In the genomic region with DNA sequence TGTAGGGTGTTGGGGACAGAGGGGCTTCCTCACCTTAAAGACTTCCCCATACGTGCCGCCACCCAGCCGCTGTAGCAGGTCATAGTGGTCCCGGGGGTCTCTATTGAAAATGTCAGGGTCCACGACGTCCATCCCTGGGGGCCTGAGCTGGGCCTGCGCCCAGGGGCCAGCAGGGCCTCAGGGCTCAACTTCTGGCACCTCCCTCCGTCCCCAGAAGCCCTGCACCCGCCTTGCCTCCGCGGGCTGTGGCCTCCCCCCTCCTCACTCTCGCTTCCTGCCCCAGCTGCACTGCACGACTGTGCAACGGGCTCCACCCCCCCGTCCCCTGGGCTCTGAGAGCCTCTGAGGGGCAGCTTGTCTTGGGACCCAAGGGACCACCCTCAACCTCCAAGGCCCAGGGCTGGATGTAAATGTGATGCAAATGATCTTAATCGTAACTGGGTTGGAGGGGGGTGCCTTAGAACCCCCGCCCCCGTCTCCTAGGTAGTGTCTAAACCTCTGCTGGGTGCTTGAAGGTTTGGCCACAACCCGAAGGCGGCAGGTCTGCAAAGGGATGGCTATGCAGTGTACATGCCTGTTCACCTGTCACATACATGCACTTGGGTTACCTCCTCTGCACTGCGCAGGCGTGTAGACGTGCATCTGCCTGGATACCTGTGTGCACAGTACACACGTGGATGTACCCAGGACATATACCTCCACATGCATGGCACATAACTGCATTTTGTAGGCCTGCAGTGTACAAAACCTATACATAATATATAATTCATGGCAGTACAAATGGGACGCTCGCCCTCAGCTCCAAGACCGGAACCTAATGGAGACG, we compare ENCODE assay signal across 8 cellular contexts. TPM values are rescaled to one million over a fixed set of nuclear protein-coding genes. Genes with fewer than 3 reads are reported as not detected.
DNase-seq lines count a peak whose midpoint lies in the region; ATAC-seq and TF ChIP-seq lines count a peak whose summit lies in the region.

A gene (minus strand): TSS at position 190 of the 826 bp plus-strand sequence. CDS start 58 bp downstream, at position 132.

- H3K9ac ChIP-seq in trophoblast cell (ENCODE audit: low read length): peak within 1 kb of the TSS; percentile 88

- peak within 1 kb of the TSS; percentile 56 for H3K4ac ChIP-seq in trophoblast cell (ENCODE audit: low read depth, low read length)

- H3K27me3 ChIP-seq in trophoblast cell (ENCODE audit: insufficient read depth, low read length): no peaks in the 10 kb centered on the region

- H3K4me1 ChIP-seq in trophoblast cell (ENCODE audit: control insufficient read depth in 1 of 2, insufficient read depth in 2 of 2, low read length in 2 of 2) (peaks cover 11% of the 10 kb centered on the region in 2 experiments), urinary bladder (ENCODE audit: insufficient read depth) (no peaks in the 10 kb centered on the region)

- peak within 1 kb of the TSS; percentile 87 for H2AFZ ChIP-seq in trophoblast cell (ENCODE audit: insufficient read depth, low read length, poor library complexity)

- H3K4me1 Mint-ChIP-seq in activated T-cell treated with anti-CD3 and anti-CD28 coated beads, Interleukin-2, amount 50 U/mL, for 4 hours (ENCODE audit: low read depth): peaks cover 47% of the 10 kb centered on the region

- no peak within 1 kb of the TSS for H3K23ac ChIP-seq in trophoblast cell (ENCODE audit: low read length)

- TF ChIP-seq CTCF in fibroblast of villous mesenchyme (IDR thresholded peaks at IDR 0.05; ENCODE audit: insufficient read depth, low read depth, low read length): no peak

- ATAC-seq in GM18520 (IDR thresholded peaks at IDR 0.05; ENCODE audit: unreplicated experiment): peak; percentile 32
- peak; percentile 62 for ATAC-seq in HG02885 (IDR thresholded peaks at IDR 0.05; ENCODE audit: poor library complexity, unreplicated experiment)
- ATAC-seq in activated T-cell treated with anti-CD3 and anti-CD28 coated beads, Interleukin-2, amount 50 U/mL, for 4 hours: peak; percentile 60 to 67

- DNase-seq in NCI-H748 treated with DMSO at 0.1 percent for 48 hours (lab: John Stamatoyannopoulos, UW) (peak; percentile 28), fibroblast of villous mesenchyme (ENCODE audit: low read depth) (peak; percentile 3), trophoblast cell (no peak), SW 1271 (lab: John Stamatoyannopoulos, UW) (no peak)
- peak; percentile 51 for DNase-seq in activated T-cell treated with anti-CD3 and anti-CD28 coated beads, Interleukin-2, amount 50 U/mL, for 4 hours

- peak within 1 kb of the TSS; percentile 25 for H3K27ac ChIP-seq in trophoblast cell (ENCODE audit: low read depth, low read length)
- no peak within 1 kb of the TSS for H3K27ac ChIP-seq in urinary bladder (ENCODE audit: low read depth)

- H4K12ac ChIP-seq in trophoblast cell (ENCODE audit: low read depth, low read length): peak within 1 kb of the TSS; percentile 78

- H3K4me3 ChIP-seq in fibroblast of villous mesenchyme (ENCODE audit: low read depth, low read length) (peak within 1 kb of the TSS; percentile 99), trophoblast cell (ENCODE audit: low read depth, low read length) (peak within 1 kb of the TSS; percentile 70), urinary bladder (ENCODE audit: low read depth, low read length) (peak within 1 kb of the TSS; percentile 75)

- H3K9me3 Mint-ChIP-seq in activated T-cell treated with anti-CD3 and anti-CD28 coated beads, Interleukin-2, amount 50 U/mL, for 4 hours: no peaks in the 10 kb centered on the region

- no peaks in the 10 kb centered on the region for H3K9me3 ChIP-seq in trophoblast cell (ENCODE audit: insufficient read depth, low read depth, low read length)

- no CpG with 5 or more reads among the region's 28 CpGs for WGBS in trophoblast cell (ENCODE audit: extremely low coverage, insufficient coverage, insufficient read length)
- WGBS in urinary bladder: 25% methylated on average over 28 of the region's 28 CpGs

- H3K4me2 ChIP-seq in trophoblast cell (ENCODE audit: low read length): peak within 1 kb of the TSS; percentile 86

- peak within 1 kb of the TSS; percentile 55 for H2BK5ac ChIP-seq in trophoblast cell (ENCODE audit: low read depth, low read length, poor library complexity)

- peak within 1 kb of the TSS; percentile 20 for H2BK12ac ChIP-seq in trophoblast cell (ENCODE audit: low read length)

- peak within 1 kb of the TSS; percentile 99 for H3K4me3 Mint-ChIP-seq in activated T-cell treated with anti-CD3 and anti-CD28 coated beads, Interleukin-2, amount 50 U/mL, for 4 hours

- peak within 1 kb of the TSS; percentile 95 for H4K8ac ChIP-seq in trophoblast cell (ENCODE audit: low read depth, low read length)

- H3K18ac ChIP-seq in trophoblast cell (ENCODE audit: low read length): peak within 1 kb of the TSS; percentile 55

- H3K27me3 Mint-ChIP-seq in activated T-cell treated with anti-CD3 and anti-CD28 coated beads, Interleukin-2, amount 50 U/mL, for 4 hours (ENCODE audit: low read depth): no peaks in the 10 kb centered on the region

- peaks cover 10% of the 10 kb centered on the region for H3K79me2 ChIP-seq in trophoblast cell (ENCODE audit: control insufficient read depth, insufficient read depth, low read length, poor library complexity)

- H3K36me3 ChIP-seq in trophoblast cell (ENCODE audit: control insufficient read depth in 1 of 2, insufficient read depth in 2 of 2, low read length in 2 of 2): peaks cover 11 to 20% of the 10 kb centered on the region in 2 experiments
- peaks cover 2% of the 10 kb centered on the region for H3K36me3 ChIP-seq in urinary bladder (ENCODE audit: insufficient read depth)

- H3K36me3 Mint-ChIP-seq in activated T-cell treated with anti-CD3 and anti-CD28 coated beads, Interleukin-2, amount 50 U/mL, for 4 hours (ENCODE audit: insufficient read depth): peaks cover 17% of the 10 kb centered on the region

- peak within 1 kb of the TSS; percentile 81 for H3K14ac ChIP-seq in trophoblast cell (ENCODE audit: low read length)

- peak within 1 kb of the TSS; percentile 41 for H2AK5ac ChIP-seq in trophoblast cell (ENCODE audit: low read length)

- H4K91ac ChIP-seq in trophoblast cell (ENCODE audit: low read depth, low read length): peak within 1 kb of the TSS; percentile 84

- peaks cover 8% of the 10 kb centered on the region for H3K79me1 ChIP-seq in trophoblast cell (ENCODE audit: low read length)

- H2BK120ac ChIP-seq in trophoblast cell (ENCODE audit: insufficient read depth, low read length, poor library complexity): peak within 1 kb of the TSS; percentile 67

RNA-seq across cellular contexts. Expression of the gene that starts here (rescaled TPM):
- total RNA-seq in activated T-cell treated with anti-CD3 and anti-CD28 coated beads, Interleukin-2, amount 50 U/mL, for 4 hours: 100 to 1,000 TPM; 109 to 130 (median 126) TPM
- 0.32 TPM in 1 of 2 replicates, not detected in the other for total RNA-seq in fibroblast of villous mesenchyme
- polyA plus RNA-seq in trophoblast cell (2013): 0.56 and 0.72 TPM in 2 replicates
- 2.2 TPM for total RNA-seq in urinary bladder
- polyA plus RNA-seq in urinary bladder: 1.9 TPM

Comparison
In these comparisons a context has a peak if more than half of its experiments do, and no peak if none do; other contexts are left out.
1. RNA of the gene that starts here (total RNA-seq): 109 to 130 TPM in activated T-cell treated with anti-CD3 and anti-CD28 coated beads, Interleukin-2, amount 50 U/mL, for 4 hours; 2.2 TPM in urinary bladder (single experiment) and 0.32 TPM in fibroblast of villous mesenchyme; every median in the first group is over 10 times any median in the second.
2. Peak in DNase-seq and H3K4me3 ChIP-seq in fibroblast of villous mesenchyme; RNA of the gene not detected or under 1 TPM.
3. DNase-seq: peak in NCI-H748 treated with DMSO at 0.1 percent for 48 hours (single experiment) and activated T-cell treated with anti-CD3 and anti-CD28 coated beads, Interleukin-2, amount 50 U/mL, for 4 hours (single experiment); none in trophoblast cell (0 of 2) and SW 1271 (0 of 2).
4. Peak in every context shown above with its lines, with median percentiles within 50 percentile points of each other: ATAC-seq and H3K4me3 ChIP-seq.